ENCODE assay signal across 33 cellular contexts in the genomic region with DNA sequence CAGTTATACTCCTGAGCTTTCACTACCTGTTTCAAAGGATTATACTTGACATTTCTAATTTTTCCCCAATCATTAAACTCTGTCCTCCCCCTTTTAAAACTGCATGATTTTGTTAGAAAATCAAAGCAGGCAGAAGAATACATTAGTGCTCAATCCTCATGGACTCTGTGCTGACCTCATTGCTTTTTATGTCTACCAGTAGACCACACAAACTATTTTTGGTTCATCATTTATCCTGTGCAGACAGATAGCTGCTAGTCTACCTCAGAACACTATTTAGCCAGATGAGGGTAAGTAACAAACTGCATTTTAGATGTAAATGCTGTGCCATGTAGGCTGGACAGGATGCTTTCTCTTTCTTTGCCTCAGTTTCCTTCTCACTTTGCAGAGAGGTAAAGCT.
"Had no signal": no experiment of that assay in that cellular context is flagged by ENCODE, and none has a peak within 500 bp of the region (broad histone marks: within the 10 kb centered on the region; RNA-seq: fewer than 3 reads in every experiment).

No MANE protein-coding gene starts in this region.

- H3K36me3 Mint-ChIP-seq: activated CD8-positive, alpha-beta memory T cell treated with anti-CD3 and anti-CD28 coated beads, Interleukin-2, amount 10 ng/mL, durations not matched to agents 7 days and 5 days; activated naive CD4-positive, alpha-beta T cell treated with anti-CD3 and anti-CD28 coated beads, Interleukin-2, amount 10 ng/mL, durations not matched to agents 7 days and 5 days had no signal

- H3K9me3 ChIP-seq: Peyer's patch, SJSA1 had no signal

- H3K27ac Mint-ChIP-seq: activated CD4-positive, alpha-beta memory T cell treated with anti-CD3 and anti-CD28 coated beads, Interleukin-2, amount 10 ng/mL, durations not matched to agents 7 days and 5 days; activated CD8-positive, alpha-beta memory T cell treated with anti-CD3 and anti-CD28 coated beads, Interleukin-2, amount 10 ng/mL, durations not matched to agents 7 days and 5 days; activated naive CD4-positive, alpha-beta T cell treated with anti-CD3 and anti-CD28 coated beads, Interleukin-2, amount 10 ng/mL, durations not matched to agents 7 days and 5 days; activated naive CD8-positive, alpha-beta T cell had no signal

- H3K27ac ChIP-seq: breast epithelium, Peyer's patch, SJSA1, WERI-Rb-1 had no signal

- H3K36me3 ChIP-seq: breast epithelium, Peyer's patch, SJSA1, WERI-Rb-1 had no signal

- H3K27me3 Mint-ChIP-seq: activated naive CD4-positive, alpha-beta T cell treated with anti-CD3 and anti-CD28 coated beads, Interleukin-2, amount 10 ng/mL, durations not matched to agents 7 days and 5 days; activated naive CD8-positive, alpha-beta T cell treated with anti-CD3 and anti-CD28 coated beads, Interleukin-2, amount 50 U/mL, for 24 hours had no signal

- H3K4me1 ChIP-seq: breast epithelium, Peyer's patch had no signal

- H3K27me3 ChIP-seq: breast epithelium, Peyer's patch, SJSA1 had no signal

- DNase-seq: activated CD4-positive, alpha-beta memory T cell treated with anti-CD3 and anti-CD28 coated beads, Interleukin-2, amount 10 ng/mL, durations not matched to agents 7 days and 5 days; activated CD4-positive, alpha-beta T cell treated with anti-CD3 and anti-CD28 coated beads for 1 hour; activated CD4-positive, alpha-beta T cell treated with anti-CD3 and anti-CD28 coated beads for 48 hours; activated CD4-positive, CD25-positive, alpha-beta regulatory T cell; activated CD8-positive, alpha-beta memory T cell treated with anti-CD3 and anti-CD28 coated beads for 24 hours; activated CD8-positive, alpha-beta memory T cell treated with anti-CD3 and anti-CD28 coated beads, Interleukin-2, amount 10 ng/mL, durations not matched to agents 7 days and 5 days; activated CD8-positive, alpha-beta memory T cell treated with anti-CD3 and anti-CD28 coated beads, Interleukin-2, amount 50 U/mL, for 48 hours; activated effector memory CD4-positive, alpha-beta T cell treated with Interleukin-2 at 50 U/mL for 16 hours; activated naive CD4-positive, alpha-beta T cell treated with anti-CD3 and anti-CD28 coated beads, Interleukin-2, amount 10 ng/mL, durations not matched to agents 7 days and 5 days; activated naive CD8-positive, alpha-beta T cell treated with anti-CD3 and anti-CD28 coated beads, Interleukin-2, amount 50 U/mL, for 24 hours; activated T-cell treated with anti-CD3 and anti-CD28 coated beads, Interleukin-2, amount 50 U/mL, for 48 hours; amniotic stem cell; aorta; KG1; NCI-H1092 treated with DMSO at 0.1 percent for 48 hours; NCI-H1417; NCI-H146; NCI-H187; NCI-H2029 treated with DMSO at 0.1 percent for 48 hours; NCI-H2107; NCI-H345; NCI-H524 treated with DMSO at 0.1 percent for 48 hours; Peyer's patch; RPMI8226; SHP77 treated with DMSO at 0.1 percent for 48 hours; SW 1271; T-helper 1 cell; T-helper 2 cell; T-helper 9 cell; WERI-Rb-1 had no signal

- H3K4me3 ChIP-seq: breast epithelium, Peyer's patch, SJSA1 had no signal

- H3K9me3 Mint-ChIP-seq: activated naive CD4-positive, alpha-beta T cell treated with anti-CD3 and anti-CD28 coated beads, Interleukin-2, amount 10 ng/mL, durations not matched to agents 7 days and 5 days had no signal

- H3K4me3 Mint-ChIP-seq: activated CD4-positive, alpha-beta memory T cell treated with anti-CD3 and anti-CD28 coated beads, Interleukin-2, amount 10 ng/mL, durations not matched to agents 7 days and 5 days; activated CD8-positive, alpha-beta memory T cell treated with anti-CD3 and anti-CD28 coated beads, Interleukin-2, amount 10 ng/mL, durations not matched to agents 7 days and 5 days; activated naive CD4-positive, alpha-beta T cell treated with anti-CD3 and anti-CD28 coated beads, Interleukin-2, amount 10 ng/mL, durations not matched to agents 7 days and 5 days; activated naive CD8-positive, alpha-beta T cell; activated naive CD8-positive, alpha-beta T cell treated with anti-CD3 and anti-CD28 coated beads, Interleukin-2, amount 50 U/mL, for 24 hours had no signal
